ENCODE assay signal across 18 cellular contexts in genomic region chr15:62739082-62739481, GRCh38.
DNase-seq lines count a peak whose midpoint lies in the region; ATAC-seq, FAIRE-seq and TF ChIP-seq lines count a peak whose summit lies in the region.
"Had no signal": no experiment of that assay in that cellular context is flagged by ENCODE, and none has a peak within 500 bp of the region (broad histone marks: within the 10 kb centered on the region; RNA-seq: fewer than 3 reads in every experiment).

No MANE protein-coding gene starts in this region.

- no peak overlapping the region for H3K4me3 Mint-ChIP-seq in activated naive CD8-positive, alpha-beta T cell treated with anti-CD3 and anti-CD28 coated beads for 36 hours
- H3K4me3 Mint-ChIP-seq in T-cell = no peak overlapping the region
- H3K4me3 Mint-ChIP-seq: activated naive CD4-positive, alpha-beta T cell treated with anti-CD3 and anti-CD28 coated beads, Interleukin-2, amount 10 ng/mL, durations not matched to agents 7 days and 5 days; IgD-negative memory B cell; natural killer cell treated with Interleukin-12 subunit alpha and Interleukin-12 subunit beta and Interleukin-15 and Interleukin-18, amount 100 ng/mL, for 72 hours had no signal

- H3K4me1 ChIP-seq in osteoblast (ENCODE audit: insufficient read depth, low read length) = peaks cover 34% of the 10 kb centered on the region
- H3K4me1 ChIP-seq: BLaER1 treated with 17β-estradiol and CSF1 and Interleukin-3, amounts not matched to agents 10 nM and 100 nM had no signal

- POLR2A ChIA-PET in T-cell (lab: Charles Lee) = interaction anchor here in 1 of 2 donors (0.8 kb wide), 1 partner anchor 18 kb away, joined by 4 read pairs; no protein-coding TSS in a partner anchor

- no peak for ATAC-seq in T-cell (replicated peaks in 1 of 4)
- ATAC-seq: natural killer cell treated with Interleukin-12 subunit alpha and Interleukin-12 subunit beta and Interleukin-15 and Interleukin-18, amount 100 ng/mL, for 72 hours; right cardiac atrium had no signal

- peaks cover 6% of the 10 kb centered on the region for H3K4me1 Mint-ChIP-seq in activated naive CD8-positive, alpha-beta T cell treated with anti-CD3 and anti-CD28 coated beads for 36 hours
- peaks cover 5 to 9% (median 6%) of the 10 kb centered on the region in 3 donors for H3K4me1 Mint-ChIP-seq in T-cell
- H3K4me1 Mint-ChIP-seq: activated naive CD4-positive, alpha-beta T cell treated with anti-CD3 and anti-CD28 coated beads, Interleukin-2, amount 10 ng/mL, durations not matched to agents 7 days and 5 days had no signal

- TF ChIP-seq CTCF in epithelial cell of esophagus (IDR thresholded peaks at IDR 0.05; ENCODE audit: insufficient read depth, low read depth, low read length, missing control alignments) (no peak), osteoblast (IDR thresholded peaks at IDR 0.05; ENCODE audit: extremely low read depth, low read depth, low read length) (no peak)

- peaks cover 7% of the 10 kb centered on the region for H3K36me3 ChIP-seq in osteoblast (ENCODE audit: insufficient read depth, low read length)

- no peaks in the 10 kb centered on the region for H3K9me3 ChIP-seq in osteoblast (ENCODE audit: low read depth, low read length)
- H3K9me3 ChIP-seq: BLaER1 treated with 17β-estradiol and CSF1 and Interleukin-3, amounts not matched to agents 10 nM and 100 nM had no signal

- no peak overlapping the region for H3K4me3 ChIP-seq in epithelial cell of esophagus (ENCODE audit: low read length)
- H3K4me3 ChIP-seq in osteoblast (ENCODE audit: insufficient read depth, low read length) = no peak overlapping the region
- H3K4me3 ChIP-seq: BLaER1 treated with 17β-estradiol and CSF1 and Interleukin-3, amounts not matched to agents 10 nM and 100 nM had no signal

- H2AFZ ChIP-seq in osteoblast (ENCODE audit: low read length) = no peak overlapping the region

- FAIRE-seq in RCC 7860 (lab: Jason Lieb, UNC) = peak; percentile 76

- no peak overlapping the region for H3K27ac Mint-ChIP-seq in activated naive CD8-positive, alpha-beta T cell treated with anti-CD3 and anti-CD28 coated beads for 36 hours
- no peak overlapping the region for H3K27ac Mint-ChIP-seq in T-cell
- H3K27ac Mint-ChIP-seq: activated naive CD4-positive, alpha-beta T cell treated with anti-CD3 and anti-CD28 coated beads, Interleukin-2, amount 10 ng/mL, durations not matched to agents 7 days and 5 days; IgD-negative memory B cell; natural killer cell treated with Interleukin-12 subunit alpha and Interleukin-12 subunit beta and Interleukin-15 and Interleukin-18, amount 100 ng/mL, for 72 hours had no signal

- H3K36me3 Mint-ChIP-seq in activated naive CD8-positive, alpha-beta T cell treated with anti-CD3 and anti-CD28 coated beads for 36 hours = no peaks in the 10 kb centered on the region
- H3K36me3 Mint-ChIP-seq in T-cell = no peaks in the 10 kb centered on the region
- H3K36me3 Mint-ChIP-seq: activated naive CD4-positive, alpha-beta T cell treated with anti-CD3 and anti-CD28 coated beads, Interleukin-2, amount 10 ng/mL, durations not matched to agents 7 days and 5 days; IgD-negative memory B cell; natural killer cell treated with Interleukin-12 subunit alpha and Interleukin-12 subunit beta and Interleukin-15 and Interleukin-18, amount 100 ng/mL, for 72 hours had no signal

- peak overlapping the region; percentile 34 for H3K4me2 ChIP-seq in osteoblast (ENCODE audit: insufficient read depth, low read length)
- H3K4me2 ChIP-seq: BLaER1 treated with 17β-estradiol and CSF1 and Interleukin-3, amounts not matched to agents 10 nM and 100 nM had no signal

- no peaks in the 10 kb centered on the region for H3K9me3 Mint-ChIP-seq in activated naive CD8-positive, alpha-beta T cell treated with anti-CD3 and anti-CD28 coated beads for 36 hours
- H3K9me3 Mint-ChIP-seq in T-cell = no peaks in the 10 kb centered on the region
- H3K9me3 Mint-ChIP-seq: activated naive CD4-positive, alpha-beta T cell treated with anti-CD3 and anti-CD28 coated beads, Interleukin-2, amount 10 ng/mL, durations not matched to agents 7 days and 5 days; natural killer cell treated with Interleukin-12 subunit alpha and Interleukin-12 subunit beta and Interleukin-15 and Interleukin-18, amount 100 ng/mL, for 72 hours had no signal

- peak; percentile 88 for DNase-seq in EL
- peak; percentile 81 for DNase-seq in RCC 7860 (ENCODE audit: low spot score)
- DNase-seq in epithelial cell of esophagus (ENCODE audit: low read depth) = peak; percentile 89
- peak; percentile 71 for DNase-seq in osteoblast (ENCODE audit: insufficient read length, low spot score, missing footprints)
- DNase-seq in NOMO-1 treated with dmso at 0.1 percent for 144 hours (lab: John Stamatoyannopoulos, UW; ENCODE audit: unreplicated experiment) = no peak
- DNase-seq in activated naive CD8-positive, alpha-beta T cell treated with anti-CD3 and anti-CD28 coated beads for 36 hours = no peak
- no peak for DNase-seq in midbrain (lab: John Stamatoyannopoulos, UW)
- no peak for DNase-seq in T-cell
- DNase-seq: activated naive CD4-positive, alpha-beta T cell treated with anti-CD3 and anti-CD28 coated beads, Interleukin-2, amount 10 ng/mL, durations not matched to agents 7 days and 5 days; cortex of kidney; NCI-H1417 treated with DMSO at 0.1 percent for 48 hours; NCI-H524 treated with DMSO at 0.1 percent for 48 hours; right cardiac atrium; stimulated activated CD4-positive, alpha-beta T cell treated with anti-CD3 and anti-CD28 coated beads, Interleukin-4, amount 100 ng/mL, for 4 hours; stimulated activated naive CD4-positive, alpha-beta T cell had no signal

- CTCF ChIA-PET in T-cell (lab: Charles Lee) = interaction anchor here (0.7 kb wide), 2 partner anchors 18 to 25 kb away, joined by 4 read pairs; no protein-coding TSS in a partner anchor

- no peaks in the 10 kb centered on the region for H3K27me3 ChIP-seq in osteoblast (ENCODE audit: insufficient read depth, low read length)
- H3K27me3 ChIP-seq: BLaER1 treated with 17β-estradiol and CSF1 and Interleukin-3, amounts not matched to agents 10 nM and 100 nM had no signal

- no peaks in the 10 kb centered on the region for H4K20me1 ChIP-seq in osteoblast (ENCODE audit: insufficient read depth, low read length)

- H3K27me3 Mint-ChIP-seq in activated naive CD8-positive, alpha-beta T cell treated with anti-CD3 and anti-CD28 coated beads for 36 hours = no peaks in the 10 kb centered on the region
- H3K27me3 Mint-ChIP-seq in T-cell = peaks cover 2 to 5% of the 10 kb centered on the region in 2 donors

- H3K79me2 ChIP-seq in osteoblast (ENCODE audit: insufficient read depth, low read length) = no peaks in the 10 kb centered on the region

- H3K27ac ChIP-seq in osteoblast (ENCODE audit: low read depth, low read length) = peak overlapping the region; percentile 50
- H3K27ac ChIP-seq: BLaER1 treated with 17β-estradiol and CSF1 and Interleukin-3, amounts not matched to agents 10 nM and 100 nM had no signal

Comparison
In these comparisons a context has a peak if more than half of its experiments do, and no peak if none do; other contexts are left out.
1. DNase-seq: peak in EL (single experiment), RCC 7860 (single experiment), epithelial cell of esophagus (single experiment) and osteoblast (single experiment); none in NOMO-1 treated with dmso at 0.1 percent for 144 hours (single experiment), activated naive CD8-positive, alpha-beta T cell treated with anti-CD3 and anti-CD28 coated beads for 36 hours (single experiment), midbrain (single experiment) and T-cell (0 of 34).